ENCODE assay signal across 31 cellular contexts in the genomic region with DNA sequence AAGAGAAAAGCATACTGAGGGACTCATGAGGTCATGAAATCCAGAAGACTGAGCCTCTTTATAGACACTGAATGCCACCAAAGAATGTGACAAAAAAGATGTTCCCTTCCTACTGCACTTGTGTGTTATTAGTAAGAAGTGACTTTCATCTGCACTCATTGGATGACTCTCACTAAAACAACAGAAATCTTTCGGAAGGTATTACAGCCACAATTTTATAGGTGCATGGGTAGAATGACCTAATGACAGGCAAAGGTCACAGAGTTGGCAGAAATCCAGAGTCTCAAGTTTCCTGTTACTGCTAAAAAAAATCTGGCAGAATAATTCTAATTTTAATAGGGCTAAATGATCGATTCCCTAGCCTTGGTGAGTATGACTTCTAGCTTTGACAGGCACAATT. TPM values are rescaled to one million over a fixed set of nuclear protein-coding genes. Genes with fewer than 3 reads are reported as not detected.
"Had no signal": no experiment of that assay in that cellular context is flagged by ENCODE, and none has a peak within 500 bp of the region (broad histone marks: within the 10 kb centered on the region; RNA-seq: fewer than 3 reads in every experiment).

No MANE protein-coding gene starts in this region.

- H3K27me3 ChIP-seq: hepatocyte, neural progenitor cell, testis, transverse colon had no signal

- H2AFZ ChIP-seq: hepatocyte, neural progenitor cell, parathyroid adenoma had no signal

- H3K9me3 Mint-ChIP-seq: activated naive CD4-positive, alpha-beta T cell treated with anti-CD3 and anti-CD28 coated beads, Interleukin-2, amount 10 ng/mL, durations not matched to agents 7 days and 5 days; activated T-helper 1 cell treated with anti-CD3 and anti-CD28 coated beads, Interleukin-12 subunit alpha, Interleukin-12 subunit beta, Interleukin-2, Interleukin-4 antibody, amounts not matched to agents 30 ng/mL and 10 ng/mL and 1 ng/mL, durations not matched to agents 14 hours and 24 hours and 36 hours; mesothelial cell of epicardium; naive thymus-derived CD4-positive, alpha-beta T cell; neural progenitor cell; T-helper 2 cell treated with Interferon-gamma antibody and Interleukin-4, amounts not matched to agents 5 μg/mL and 100 μg/mL, for 36 hours had no signal

- H3K4me1 ChIP-seq: gastroesophageal sphincter, parathyroid adenoma, testis, transverse colon had no signal

- H3K36me3 ChIP-seq: gastroesophageal sphincter, neural progenitor cell, transverse colon had no signal

- H3K4me3 Mint-ChIP-seq: activated naive CD4-positive, alpha-beta T cell treated with anti-CD3 and anti-CD28 coated beads, Interleukin-2, amount 10 ng/mL, durations not matched to agents 7 days and 5 days; activated T-helper 1 cell treated with anti-CD3 and anti-CD28 coated beads, Interleukin-12 subunit alpha, Interleukin-12 subunit beta, Interleukin-2, Interleukin-4 antibody, amounts not matched to agents 30 ng/mL and 10 ng/mL and 1 ng/mL, durations not matched to agents 14 hours and 24 hours and 36 hours; mesothelial cell of epicardium; naive thymus-derived CD4-positive, alpha-beta T cell; neural progenitor cell; T-helper 2 cell treated with Interferon-gamma antibody and Interleukin-4, amounts not matched to agents 5 μg/mL and 100 μg/mL, for 36 hours had no signal

- H3K9me3 ChIP-seq: gastroesophageal sphincter, testis, transverse colon had no signal

- H3K4me3 ChIP-seq: gastroesophageal sphincter, hepatocyte, neural progenitor cell, testis, transverse colon had no signal

- H3K9ac ChIP-seq: neural progenitor cell, parathyroid adenoma had no signal

- FAIRE-seq: endothelial cell of umbilical vein had no signal

- H3K4me1 Mint-ChIP-seq: activated naive CD4-positive, alpha-beta T cell treated with anti-CD3 and anti-CD28 coated beads, Interleukin-2, amount 10 ng/mL, durations not matched to agents 7 days and 5 days; naive thymus-derived CD4-positive, alpha-beta T cell had no signal

- DNase-seq: activated CD4-positive, alpha-beta T cell treated with anti-CD3 and anti-CD28 coated beads for 4 hours; activated CD4-positive, alpha-beta T cell treated with anti-CD3 and anti-CD28 coated beads, Interleukin-2, amount 50 U/mL, for 48 hours; activated CD4-positive, CD25-positive, alpha-beta regulatory T cell; activated CD8-positive, alpha-beta memory T cell treated with anti-CD3 and anti-CD28 coated beads for 24 hours; activated gamma-delta T cell; activated naive CD4-positive, alpha-beta T cell treated with anti-CD3 and anti-CD28 coated beads, Interleukin-2, amount 10 ng/mL, durations not matched to agents 7 days and 5 days; amygdala; caudate nucleus; islet precursor cell; left cardiac atrium; left ventricle myocardium superior; mammary epithelial cell; naive thymus-derived CD4-positive, alpha-beta T cell; occipital lobe; right cardiac atrium; stimulated activated CD4-positive, alpha-beta T cell treated with anti-CD3 and anti-CD28 coated beads, Interleukin-15, amount 100 ng/mL, for 24 hours; stimulated activated naive CD4-positive, alpha-beta T cell; testis; transverse colon had no signal

- H3K27ac Mint-ChIP-seq: activated naive CD4-positive, alpha-beta T cell treated with anti-CD3 and anti-CD28 coated beads, Interleukin-2, amount 10 ng/mL, durations not matched to agents 7 days and 5 days; activated T-helper 1 cell treated with anti-CD3 and anti-CD28 coated beads, Interleukin-12 subunit alpha, Interleukin-12 subunit beta, Interleukin-2, Interleukin-4 antibody, amounts not matched to agents 30 ng/mL and 10 ng/mL and 1 ng/mL, durations not matched to agents 14 hours and 24 hours and 36 hours; mesothelial cell of epicardium; naive thymus-derived CD4-positive, alpha-beta T cell; T-helper 2 cell treated with Interferon-gamma antibody and Interleukin-4, amounts not matched to agents 5 μg/mL and 100 μg/mL, for 36 hours had no signal

- H3K4me2 ChIP-seq: hepatocyte, neural progenitor cell had no signal

- H3K27ac ChIP-seq: gastroesophageal sphincter, hepatocyte, neural progenitor cell, parathyroid adenoma, testis, transverse colon had no signal

- ATAC-seq: gastroesophageal sphincter; left cardiac atrium; left ventricle myocardium superior; naive thymus-derived CD4-positive, alpha-beta T cell; right cardiac atrium had no signal

- H3K36me3 Mint-ChIP-seq: activated naive CD4-positive, alpha-beta T cell treated with anti-CD3 and anti-CD28 coated beads, Interleukin-2, amount 10 ng/mL, durations not matched to agents 7 days and 5 days; mesothelial cell of epicardium; naive thymus-derived CD4-positive, alpha-beta T cell; neural progenitor cell had no signal

- H3K79me2 ChIP-seq: hepatocyte, parathyroid adenoma had no signal

RNA-seq across cellular contexts. Expression of a gene that starts 13.3 kb away (rescaled TPM):
- total RNA-seq: activated T-helper 1 cell treated with anti-CD3 and anti-CD28 coated beads, Interleukin-12 subunit alpha, Interleukin-12 subunit beta, Interleukin-2, Interleukin-4 antibody, amounts not matched to agents 30 ng/mL and 10 ng/mL and 1 ng/mL, durations not matched to agents 14 hours and 24 hours and 36 hours; chondrocyte; endothelial cell of umbilical vein; fibroblast of lung; fibroblast of villous mesenchyme; left cardiac atrium; left ventricle myocardium superior; naive thymus-derived CD4-positive, alpha-beta T cell; pulmonary artery endothelial cell had no signal
- polyA plus RNA-seq: endothelial cell of umbilical vein; fibroblast of lung; naive thymus-derived CD4-positive, alpha-beta T cell had no signal
